8 cellular contexts compared by ENCODE assay signal in genomic region chr6:28124971-28125353, GRCh38. TPM values are rescaled to one million over a fixed set of nuclear protein-coding genes. Genes with fewer than 3 reads are reported as not detected.
DNase-seq lines count a peak whose midpoint lies in the region; ATAC-seq lines count a peak whose summit lies in the region.

No MANE protein-coding gene starts in this region.

- peak overlapping the region; percentile 95 to 98 for H3K27ac Mint-ChIP-seq in T-cell
- peak overlapping the region; percentile 85 for H3K27ac Mint-ChIP-seq in stimulated activated memory B cell treated with anti-CD40 and anti-IgM and Interleukin-4, amounts not matched to agents 10 μg/mL and 1 μg/mL and 100 μg/mL, for 72 hours

- H3K36me3 Mint-ChIP-seq in activated T-cell treated with anti-CD3 and anti-CD28 coated beads, Interleukin-2, amount 50 U/mL, for 4 hours (ENCODE audit: insufficient read depth): peaks cover 29% of the 10 kb centered on the region
- peaks cover 37% of the 10 kb centered on the region for H3K36me3 Mint-ChIP-seq in T-cell
- peaks cover 41% of the 10 kb centered on the region for H3K36me3 Mint-ChIP-seq in stimulated activated memory B cell treated with anti-CD40 and anti-IgM and Interleukin-4, amounts not matched to agents 10 μg/mL and 1 μg/mL and 100 μg/mL, for 72 hours

- DNase-seq in activated T-cell treated with anti-CD3 and anti-CD28 coated beads, Interleukin-2, amount 50 U/mL, for 4 hours: no peak
- no peak for DNase-seq in activated T-cell treated with anti-CD3 and anti-CD28 coated beads, Interleukin-2, amount 50 U/mL, for 1 hour
- DNase-seq in T-cell: peak in 4 of 34 experiments; percentile 13 to 31 (median 18)
- no peak for DNase-seq in left ventricle myocardium superior
- DNase-seq in NCI-H345 (lab: John Stamatoyannopoulos, UW): no peak
- DNase-seq in T-helper 9 cell: no peak
- DNase-seq in posterior cingulate gyrus: no peak

- H3K4me3 Mint-ChIP-seq in activated T-cell treated with anti-CD3 and anti-CD28 coated beads, Interleukin-2, amount 50 U/mL, for 4 hours: peak overlapping the region; percentile 96
- H3K4me3 Mint-ChIP-seq in T-cell: peak overlapping the region; percentile 91 to 97 (median 97)
- peak overlapping the region; percentile 92 for H3K4me3 Mint-ChIP-seq in stimulated activated memory B cell treated with anti-CD40 and anti-IgM and Interleukin-4, amounts not matched to agents 10 μg/mL and 1 μg/mL and 100 μg/mL, for 72 hours

- intact Hi-C loops in left ventricle myocardium superior (cut with micrococcal nuclease) (no loop called here), posterior cingulate gyrus (cut with DNase I) (loop anchor here (1.0 kb wide), 1 partner anchor 16 kb away; the partner anchor contains the start of gene ZKSCAN8)

- peaks cover 50% of the 10 kb centered on the region for H3K4me1 Mint-ChIP-seq in activated T-cell treated with anti-CD3 and anti-CD28 coated beads, Interleukin-2, amount 50 U/mL, for 4 hours (ENCODE audit: low read depth)
- peaks cover 45 to 64% (median 60%) of the 10 kb centered on the region in 3 donors for H3K4me1 Mint-ChIP-seq in T-cell
- peaks cover 38% of the 10 kb centered on the region for H3K4me1 Mint-ChIP-seq in stimulated activated memory B cell treated with anti-CD40 and anti-IgM and Interleukin-4, amounts not matched to agents 10 μg/mL and 1 μg/mL and 100 μg/mL, for 72 hours

- no peaks in the 10 kb centered on the region for H3K27me3 Mint-ChIP-seq in activated T-cell treated with anti-CD3 and anti-CD28 coated beads, Interleukin-2, amount 50 U/mL, for 4 hours (ENCODE audit: low read depth)
- no peaks in the 10 kb centered on the region for H3K27me3 Mint-ChIP-seq in T-cell
- no peaks in the 10 kb centered on the region for H3K27me3 Mint-ChIP-seq in stimulated activated memory B cell treated with anti-CD40 and anti-IgM and Interleukin-4, amounts not matched to agents 10 μg/mL and 1 μg/mL and 100 μg/mL, for 72 hours

- POLR2A ChIA-PET in T-cell (lab: Charles Lee): interaction anchor here (0.7 to 3.0 kb wide), 5 partner anchors 12 to 258 kb away, joined by 3 to 17 read pairs (median 5); partner anchors contain the start of gene ZKSCAN8 (in 1 of the 2)

- peak; percentile 4 to 8 for ATAC-seq in activated T-cell treated with anti-CD3 and anti-CD28 coated beads, Interleukin-2, amount 50 U/mL, for 4 hours
- ATAC-seq in T-cell (replicated peaks in 1 of 4): peak; percentile 21 to 79 (median 41)
- peak; percentile 9 for ATAC-seq in left ventricle myocardium superior
- peak; percentile 29 for ATAC-seq in stimulated activated memory B cell treated with anti-CD40 and anti-IgM and Interleukin-4, amounts not matched to agents 10 μg/mL and 1 μg/mL and 100 μg/mL, for 72 hours

- H3K9me3 Mint-ChIP-seq in activated T-cell treated with anti-CD3 and anti-CD28 coated beads, Interleukin-2, amount 50 U/mL, for 4 hours: no peaks in the 10 kb centered on the region
- no peaks in the 10 kb centered on the region for H3K9me3 Mint-ChIP-seq in T-cell
- H3K9me3 Mint-ChIP-seq in stimulated activated memory B cell treated with anti-CD40 and anti-IgM and Interleukin-4, amounts not matched to agents 10 μg/mL and 1 μg/mL and 100 μg/mL, for 72 hours: no peaks in the 10 kb centered on the region

- CTCF ChIA-PET in T-cell (lab: Charles Lee): interaction anchor here in 1 of 2 donors (0.6 to 2.2 kb wide), 7 partner anchors 12 to 269 kb away, joined by 3 to 11 read pairs (median 5); no protein-coding TSS in a partner anchor

RNA-seq across cellular contexts. Expression of gene ZSCAN16, which starts 0.6 kb away (rescaled TPM):
- 1 to 10 TPM; 3.8 to 4.7 (median 3.9) TPM for total RNA-seq in activated T-cell treated with anti-CD3 and anti-CD28 coated beads, Interleukin-2, amount 50 U/mL, for 4 hours
- total RNA-seq in T-cell (10 to 100 TPM in 3 of 5 donors, 1 to 10 TPM in 2; 5.9 to 13.1 (median 10.7) TPM), left ventricle myocardium superior (2.2 TPM)

RNA-seq across cellular contexts. Expression of gene ZKSCAN8, which starts 16.7 kb away (rescaled TPM):
- 10 to 100 TPM; 10.0 to 12.4 (median 11.4) TPM for total RNA-seq in activated T-cell treated with anti-CD3 and anti-CD28 coated beads, Interleukin-2, amount 50 U/mL, for 4 hours
- 10 to 100 TPM; 23.3 to 35.7 (median 35.0) TPM for total RNA-seq in T-cell
- 13.9 TPM for total RNA-seq in left ventricle myocardium superior

RNA-seq across cellular contexts. Expression of gene ZNF165, which starts 44.6 kb away (rescaled TPM):
- 1 to 10 TPM; 2.0 to 2.1 (median 2.0) TPM for total RNA-seq in activated T-cell treated with anti-CD3 and anti-CD28 coated beads, Interleukin-2, amount 50 U/mL, for 4 hours
- total RNA-seq in T-cell (1 to 10 TPM in 3 of 5 donors, under 1 TPM in 2; 0.79 to 7.2 (median 1.4) TPM), left ventricle myocardium superior (0.62 TPM)
